13 cellular contexts compared by ENCODE assay signal in the genomic region with DNA sequence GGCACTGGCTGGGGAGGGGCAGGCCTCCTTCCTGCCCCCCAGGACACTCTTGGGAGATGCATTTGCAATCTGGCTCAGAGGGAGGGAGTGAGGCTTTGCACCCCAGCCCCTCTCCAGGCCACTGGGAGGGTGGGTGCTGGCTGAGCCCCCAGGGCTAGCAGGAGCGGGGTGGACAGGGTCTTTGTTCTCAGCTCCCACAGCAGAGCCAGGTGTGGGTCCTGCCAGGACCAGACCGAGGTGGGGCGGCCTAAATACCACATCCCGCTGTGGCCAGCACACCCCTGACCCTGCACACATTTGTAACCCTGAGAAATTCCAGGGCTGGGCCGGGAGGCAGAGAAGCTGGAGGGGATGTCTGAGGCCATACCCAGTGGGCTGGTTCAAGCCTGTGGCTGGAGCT. TPM values are rescaled to one million over a fixed set of nuclear protein-coding genes. Genes with fewer than 3 reads are reported as not detected.
DNase-seq lines count a peak whose midpoint lies in the region; ATAC-seq, FAIRE-seq and TF ChIP-seq lines count a peak whose summit lies in the region.
"Had no signal": no experiment of that assay in that cellular context is flagged by ENCODE, and none has a peak within 500 bp of the region (broad histone marks: within the 10 kb centered on the region; RNA-seq: fewer than 3 reads in every experiment).

No MANE protein-coding gene starts in this region.

- peak; percentile 7 to 10 for DNase-seq in activated T-cell treated with anti-CD3 and anti-CD28 coated beads, Interleukin-2, amount 50 U/mL, for 48 hours
- DNase-seq in activated T-cell treated with anti-CD3 and anti-CD28 coated beads for 4 hours (no peak), K562 (ENCODE audit: extremely low read depth in 1 of 4, low spot score in 3 of 4) (no peak), naive B cell (no peak), substantia nigra (lab: John Stamatoyannopoulos, UW) (no peak), GOT3 (lab: John Stamatoyannopoulos, UW) (no peak)
- DNase-seq: 8988T; AML-193; CD4-positive, CD25-positive, alpha-beta regulatory T cell; DMS53 had no signal

- peaks cover 0 to 4% of the 10 kb centered on the region in 2 donors for H3K36me3 Mint-ChIP-seq in naive B cell
- H3K36me3 Mint-ChIP-seq: CD4-positive, CD25-positive, alpha-beta regulatory T cell had no signal

- H3K27ac Mint-ChIP-seq in naive B cell, result peak overlapping the region in 4 of 6 donors; percentile 15 to 84 (median 64)

- H3K4me1 ChIP-seq in BLaER1 (peaks cover 59% of the 10 kb centered on the region), K562 (replicated peaks in 1 of 2; ENCODE audit: control insufficient read depth in 2 of 2, insufficient read depth in 2 of 2, low read length in 2 of 2) (no peaks in the 10 kb centered on the region)

- TF ChIP-seq RAD21 in K562 (CRISPR knock-in tag; conservative IDR thresholded peaks at IDR 0.05 in 1 of 2, IDR thresholded peaks at IDR 0.05 in 1 of 2), result no peak

- 66% methylated on average over 4 of the region's 5 CpGs for WGBS in K562 (ENCODE audit: insufficient coverage, low coverage, missing lambda C conversion rate)

- H3K4me1 Mint-ChIP-seq in naive B cell, result peaks cover 51 to 54% (median 53%) of the 10 kb centered on the region in 3 donors

- no peak for TF ChIP-seq POLR2A in K562 (conservative IDR thresholded peaks at IDR 0.05)

- in situ Hi-C loops in K562 (cut with MboI), result loop anchor here (5.0 kb wide), 1 partner anchor 119 kb away; no protein-coding TSS in a partner anchor

- H3K27ac ChIP-seq in BLaER1 (peak overlapping the region; percentile 23; the same call in 1 of the 2 replicates), K562 (ENCODE audit: extremely low read depth, low read depth, low read length) (no peak overlapping the region), substantia nigra (ENCODE audit: low read depth, low read length, poor library complexity, severe bottlenecking) (no peak overlapping the region)

- no peaks in the 10 kb centered on the region for H3K36me3 ChIP-seq in BLaER1
- no peaks in the 10 kb centered on the region for H3K36me3 ChIP-seq in K562 (ENCODE audit: control insufficient read depth, insufficient read depth, low read length)

- no peak overlapping the region for H3K4me3 Mint-ChIP-seq in naive B cell
- H3K4me3 Mint-ChIP-seq: CD4-positive, CD25-positive, alpha-beta regulatory T cell had no signal

- FAIRE-seq in K562 (lab: Jason Lieb, UNC), result no peak
- FAIRE-seq: H54 had no signal

- no peak overlapping the region for H3K4me2 ChIP-seq in BLaER1
- H3K4me2 ChIP-seq in K562 (ENCODE audit: insufficient read depth, low read length), result no peak overlapping the region

- peaks cover 0 to 6% (median 1%) of the 10 kb centered on the region in 7 donors for H3K9me3 Mint-ChIP-seq in naive B cell

- no peak overlapping the region for H2AFZ ChIP-seq in K562 (ENCODE audit: low read depth, low read length)

- no peak for ATAC-seq in K562
- no peak for ATAC-seq in naive B cell (ENCODE audit: low read depth in 2 of 2)

- no peaks in the 10 kb centered on the region for H3K27me3 ChIP-seq in BLaER1
- H3K27me3 ChIP-seq in K562 (ENCODE audit: control insufficient read depth in 2 of 2, insufficient read depth in 2 of 2, low read length in 2 of 2), result no peaks in the 10 kb centered on the region
- H3K27me3 ChIP-seq: BLaER1 treated with 17β-estradiol and CSF1 and Interleukin-3, amounts not matched to agents 10 nM and 100 nM had no signal

- no peak overlapping the region for H3K9ac ChIP-seq in BLaER1
- H3K9ac ChIP-seq in K562 (ENCODE audit: insufficient read depth in 1 of 2, low read depth in 2 of 2, low read length in 2 of 2), result no peak overlapping the region
- H3K9ac ChIP-seq: BLaER1 treated with 17β-estradiol and CSF1 and Interleukin-3, amounts not matched to agents 10 nM and 100 nM had no signal

- no peak for TF ChIP-seq EP300 in K562 (IDR thresholded peaks at IDR 0.05; ENCODE audit: low read length)

- POLR2A ChIA-PET in K562 (lab: Yijun Ruan, JAX), result no interaction called here

- no peak for TF ChIP-seq CTCF in K562 (IDR thresholded peaks at IDR 0.05 in 2 of 3, conservative IDR thresholded peaks at IDR 0.05 in 1 of 3; ENCODE audit: insufficient read depth in 2 of 3, low read depth in 1 of 3, low read length in 3 of 3)

- BruUV-seq in K562 (replicated peaks; lab: Mats Ljungman, UMichigan), result no TSS peak

- H3K9me3 ChIP-seq in BLaER1 (peaks cover 10% of the 10 kb centered on the region), K562 (replicated peaks; ENCODE audit: control insufficient read depth, insufficient read depth, low read depth, low read length) (no peaks in the 10 kb centered on the region)

- CTCF ChIA-PET in K562 (lab: Yijun Ruan, JAX; ENCODE audit: low intra/inter-chr PET ratio), result no interaction called here

- H3K27me3 Mint-ChIP-seq in naive B cell, result no peaks in the 10 kb centered on the region
- H3K27me3 Mint-ChIP-seq: CD4-positive, CD25-positive, alpha-beta regulatory T cell had no signal

- no peaks in the 10 kb centered on the region for H4K20me1 ChIP-seq in BLaER1
- no peaks in the 10 kb centered on the region for H4K20me1 ChIP-seq in K562 (replicated peaks; ENCODE audit: control insufficient read depth, insufficient read depth, low read length)
- H4K20me1 ChIP-seq: BLaER1 treated with 17β-estradiol and CSF1 and Interleukin-3, amounts not matched to agents 10 nM and 100 nM had no signal

- no peaks in the 10 kb centered on the region for H3K79me2 ChIP-seq in K562 (ENCODE audit: control insufficient read depth, insufficient read depth, low read length)

- H3K4me3 ChIP-seq in BLaER1 (no peak overlapping the region), K562 (no peak overlapping the region)
- H3K4me3 ChIP-seq: BLaER1 treated with 17β-estradiol and CSF1 and Interleukin-3, amounts not matched to agents 10 nM and 100 nM had no signal

- intact Hi-C loops in K562 (cut with micrococcal nuclease), result no loop called here

- no peaks in the 10 kb centered on the region for H3K9me1 ChIP-seq in K562 (ENCODE audit: control insufficient read depth, insufficient read depth, low read length)

TF ChIP-seq in K562, 482 proteins besides CTCF, POLR2A, EP300 and RAD21:
- TF ChIP-seq POLR2G (IDR thresholded peaks at IDR 0.05; ENCODE audit: low read depth, low read length) (0 out of 2 replicates have a peak, but pooled peaks have one; percentile 16), ZNF696 (CRISPR knock-in tag; conservative IDR thresholded peaks at IDR 0.05) (no peak)

RNA-seq across cellular contexts. Expression of a gene that starts 41.0 kb away (rescaled TPM):
- total RNA-seq in K562 (2011; cell fraction: chromatin; rRNA removed; ENCODE audit: low replicate concordance), result 15.5 and 16.0 TPM in 2 replicates
- total RNA-seq in K562 (2011; cell fraction: nucleolus; rRNA removed), result 10.4 and 11.8 TPM in 2 replicates
- 14.9 and 15.2 TPM in 2 replicates for total RNA-seq in K562 (2011; cell fraction: nucleoplasm; rRNA removed)
- total RNA-seq in K562 (2014; rRNA removed), result 1.7 and 3.9 TPM in 2 replicates
- total RNA-seq in K562 (2014; rRNA removed; fragmentation: Illumina TruSeq; extraction: Trizol), result 2.0 and 2.1 TPM in 2 replicates
- total RNA-seq in K562 (2015; rRNA removed; fragmentation: Illumina TruSeq; extraction: Trizol), result 2.1 and 2.4 TPM in 2 replicates
- 3.1 and 3.6 TPM in 2 replicates for total RNA-seq in K562 (2021)
- 4.8 and 5.7 TPM in 2 replicates for polyA plus RNA-seq in K562 (2011; rRNA removed)
- 5.5 and 5.9 TPM in 2 replicates for polyA plus RNA-seq in K562 (2011; cell fraction: cytosol; rRNA removed)
- polyA plus RNA-seq in K562 (2011; cell fraction: nucleus; rRNA removed), result 11.6 and 22.7 TPM in 2 replicates
- polyA plus RNA-seq in K562 (2012), result 2.4 and 2.7 TPM in 2 replicates
- polyA plus RNA-seq in K562 (2014; fragmentation: Illumina TruSeq; extraction: Trizol), result 3.8 and 4.4 TPM in 2 replicates
- polyA plus RNA-seq in K562 (2014; fragmentation: Nextera tagmentation; extraction: Ambion mirVana), result 1 to 10 TPM; 1.8 to 2.1 TPM
- polyA plus RNA-seq in K562 (2014; rRNA removed), result 2.2 and 2.5 TPM in 2 replicates
- polyA minus RNA-seq in K562 (2011; rRNA and poly(A)+ RNA removed), result 4.1 and 9.6 TPM in 2 replicates
- 0.73 and 2.3 TPM in 2 replicates for polyA minus RNA-seq in K562 (2011; cell fraction: cytosol; rRNA and poly(A)+ RNA removed)
- polyA minus RNA-seq in K562 (2011; cell fraction: nucleus; rRNA and poly(A)+ RNA removed), result 6.4 and 7.9 TPM in 2 replicates
- polyA plus RNA-seq in naive B cell (ENCODE audit: low read depth in 6 of 6), result 1 to 10 TPM; 5.1 to 9.6 (median 7.3) TPM

Comparison
In these comparisons a context has a peak if more than half of its experiments do, and no peak if none do; other contexts are left out.
1. DNase-seq: peak in activated T-cell treated with anti-CD3 and anti-CD28 coated beads, Interleukin-2, amount 50 U/mL, for 48 hours (2 of 2); none in activated T-cell treated with anti-CD3 and anti-CD28 coated beads for 4 hours (single experiment), K562 (0 of 4), naive B cell (single experiment), substantia nigra (0 of 49) and GOT3 (single experiment).